ENCODE assay signal across 29 cellular contexts in genomic region chr2:218123986-218124385, GRCh38. TPM values are rescaled to one million over a fixed set of nuclear protein-coding genes. Genes with fewer than 3 reads are reported as not detected.
"Had no signal": no experiment of that assay in that cellular context is flagged by ENCODE, and none has a peak within 500 bp of the region (broad histone marks: within the 10 kb centered on the region; RNA-seq: fewer than 3 reads in every experiment).

No MANE protein-coding gene starts in this region.

- H3K27ac Mint-ChIP-seq: memory B cell; nephron progenitor cell; stimulated activated memory B cell treated with anti-CD40 and anti-IgM and Interleukin-4, amounts not matched to agents 10 μg/mL and 1 μg/mL and 100 μg/mL, for 72 hours; stimulated activated naive CD8-positive, alpha-beta T cell treated with anti-CD3 and anti-CD28 coated beads, Interleukin-15, Interleukin-2, amounts not matched to agents 100 ng/mL and 50 ng/mL, for 24 hours had no signal

- H3K27me3 ChIP-seq: upper lobe of right lung, vagina had no signal

- H3K27ac ChIP-seq: heart right ventricle, left ventricle myocardium inferior, lower lobe of right lung, tibial artery, upper lobe of right lung, vagina had no signal

- H3K4me1 ChIP-seq: tibial artery had no signal

- H3K9me3 ChIP-seq: upper lobe of right lung had no signal

- DNase-seq: effector memory CD4-positive, alpha-beta T cell; heart right ventricle; immature natural killer cell; kidney; left cardiac atrium; left ventricle myocardium inferior; lower lobe of right lung; midbrain; nephron progenitor cell; posterior cingulate gyrus; spleen; stimulated activated CD4-positive, alpha-beta T cell treated with anti-CD3 and anti-CD28 coated beads, Interleukin-15, amount 100 ng/mL, for 24 hours; stimulated activated CD4-positive, alpha-beta T cell treated with anti-CD3 and anti-CD28 coated beads, Interleukin-1b, Interleukin-23, amount 100 ng/mL, for 48 hours; stimulated activated CD4-positive, alpha-beta T cell treated with anti-CD3 and anti-CD28 coated beads, Interleukin-4, amount 100 ng/mL, for 24 hours; tibial artery; upper lobe of right lung had no signal

- H3K36me3 Mint-ChIP-seq: memory B cell; stimulated activated memory B cell treated with anti-CD40 and anti-IgM and Interleukin-4, amounts not matched to agents 10 μg/mL and 1 μg/mL and 100 μg/mL, for 72 hours had no signal

- H3K4me3 Mint-ChIP-seq: memory B cell; nephron progenitor cell; stimulated activated memory B cell treated with anti-CD40 and anti-IgM and Interleukin-4, amounts not matched to agents 10 μg/mL and 1 μg/mL and 100 μg/mL, for 72 hours; stimulated activated naive CD8-positive, alpha-beta T cell treated with anti-CD3 and anti-CD28 coated beads, Interleukin-15, Interleukin-2, amounts not matched to agents 100 ng/mL and 50 ng/mL, for 24 hours had no signal

- FAIRE-seq: endometrium, frontal cortex, kidney had no signal

- H3K4me3 ChIP-seq: heart right ventricle, left ventricle myocardium inferior, lower lobe of right lung, spleen, tibial artery, upper lobe of right lung, vagina had no signal

- H3K36me3 ChIP-seq: heart right ventricle, left ventricle myocardium inferior, lower lobe of right lung, spleen, tibial artery, upper lobe of right lung, vagina had no signal

- ATAC-seq: esophagus mucosa; left cardiac atrium; lower lobe of right lung; sciatic nerve; stimulated activated memory B cell treated with anti-CD40 and anti-IgM and Interleukin-4, amounts not matched to agents 10 μg/mL and 1 μg/mL and 100 μg/mL, for 72 hours had no signal

RNA-seq across cellular contexts. Expression of gene CXCR2, which starts 1.8 kb away (rescaled TPM):
- total RNA-seq: fibroblast of lung, osteocyte, pulmonary artery endothelial cell had no signal
- polyA plus RNA-seq: fibroblast of lung had no signal

RNA-seq across cellular contexts. Expression of gene CXCR1, which starts 42.8 kb away (rescaled TPM):
- total RNA-seq: fibroblast of lung, osteocyte, pulmonary artery endothelial cell, temporal lobe had no signal
- polyA plus RNA-seq: fibroblast of lung had no signal

RNA-seq across cellular contexts. Expression of gene RUFY4, which starts 54.9 kb away (rescaled TPM):
- total RNA-seq: fibroblast of lung, frontal cortex, left cardiac atrium, left ventricle myocardium inferior, lower lobe of right lung, osteocyte, pulmonary artery endothelial cell, skeletal muscle tissue, temporal lobe, upper lobe of right lung, vagina had no signal
- polyA plus RNA-seq: fibroblast of lung, heart right ventricle had no signal
